19 cellular contexts compared by ENCODE assay signal in the genomic region with DNA sequence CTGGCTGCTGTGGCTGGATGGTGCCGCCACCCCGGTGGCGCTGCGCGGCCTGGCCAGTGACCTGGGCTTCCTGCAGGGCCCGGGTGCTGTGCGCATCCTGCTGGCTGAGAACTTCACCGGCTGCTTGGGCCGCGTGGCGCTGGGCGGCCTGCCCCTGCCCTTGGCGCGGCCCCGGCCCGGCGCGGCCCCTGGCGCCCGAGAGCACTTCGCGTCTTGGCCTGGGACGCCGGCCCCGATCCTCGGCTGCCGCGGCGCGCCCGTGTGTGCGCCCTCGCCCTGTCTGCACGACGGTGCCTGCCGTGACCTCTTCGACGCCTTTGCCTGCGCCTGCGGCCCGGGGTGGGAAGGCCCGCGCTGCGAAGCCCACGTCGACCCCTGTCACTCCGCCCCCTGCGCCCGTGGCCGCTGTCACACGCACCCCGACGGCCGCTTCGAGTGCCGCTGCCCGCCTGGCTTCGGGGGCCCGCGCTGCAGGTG. TPM values are rescaled to one million over a fixed set of nuclear protein-coding genes. Genes with fewer than 3 reads are reported as not detected.
DNase-seq lines count a peak whose midpoint lies in the region; ATAC-seq and TF ChIP-seq lines count a peak whose summit lies in the region.
"Had no signal": no experiment of that assay in that cellular context is flagged by ENCODE, and none has a peak within 500 bp of the region (broad histone marks: within the 10 kb centered on the region; RNA-seq: fewer than 3 reads in every experiment).

No MANE protein-coding gene starts in this region.

- DNase-seq in NCI-H146 (lab: John Stamatoyannopoulos, UW) (peak; percentile 25), NCI-H146 treated with DMSO at 0.1 percent for 48 hours (lab: John Stamatoyannopoulos, UW; ENCODE audit: unreplicated experiment) (no peak), hepatocyte (ENCODE audit: low spot score) (no peak), trophoblast cell (no peak), progenitor cell of endocrine pancreas (ENCODE audit: low spot score, unreplicated experiment) (no peak)
- DNase-seq in activated CD4-positive, alpha-beta memory T cell treated with anti-CD3 and anti-CD28 coated beads for 36 hours: no peak
- DNase-seq: C1 segment of cervical spinal cord; IMR-90; MM.1S; naive thymus-derived CD8-positive, alpha-beta T cell; NCI-H187; NCI-H446; NK-92 treated with Interleukin-12 subunit alpha and Interleukin-12 subunit beta, amount 100 ng/mL, for 24 hours; stomach; T1000 had no signal

- peaks cover 26% of the 10 kb centered on the region for H3K27me3 ChIP-seq in hepatocyte
- H3K27me3 ChIP-seq in trophoblast cell (ENCODE audit: insufficient read depth, low read length): peaks cover 2% of the 10 kb centered on the region

- peaks cover 17% of the 10 kb centered on the region for H3K4me1 Mint-ChIP-seq in progenitor cell of endocrine pancreas (ENCODE audit: low read depth)
- peaks cover 2% of the 10 kb centered on the region for H3K4me1 Mint-ChIP-seq in activated CD4-positive, alpha-beta memory T cell treated with anti-CD3 and anti-CD28 coated beads for 36 hours (ENCODE audit: low read depth)

- peak overlapping the region; percentile 47 for H4K91ac ChIP-seq in trophoblast cell (ENCODE audit: low read depth, low read length)

- H3K23ac ChIP-seq in trophoblast cell (ENCODE audit: low read length): no peak overlapping the region

- H3K27me3 Mint-ChIP-seq in progenitor cell of endocrine pancreas: peaks cover 23% of the 10 kb centered on the region
- H3K27me3 Mint-ChIP-seq in activated CD4-positive, alpha-beta memory T cell treated with anti-CD3 and anti-CD28 coated beads for 36 hours: peaks cover 44% of the 10 kb centered on the region

- no peak overlapping the region for H3K27ac Mint-ChIP-seq in progenitor cell of endocrine pancreas
- H3K27ac Mint-ChIP-seq in activated CD4-positive, alpha-beta memory T cell treated with anti-CD3 and anti-CD28 coated beads for 36 hours: no peak overlapping the region

- ATAC-seq in GM21367 (IDR thresholded peaks at IDR 0.05; ENCODE audit: unreplicated experiment): no peak
- ATAC-seq: naive thymus-derived CD8-positive, alpha-beta T cell had no signal

- peaks cover 42% of the 10 kb centered on the region for H3K4me1 ChIP-seq in hepatocyte (ENCODE audit: insufficient read depth)
- H3K4me1 ChIP-seq in trophoblast cell (ENCODE audit: control insufficient read depth in 1 of 2, insufficient read depth in 2 of 2, low read length in 2 of 2): peaks cover 46 to 57% of the 10 kb centered on the region in 2 experiments
- H3K4me1 ChIP-seq: parathyroid adenoma had no signal

- H3K9me3 Mint-ChIP-seq in progenitor cell of endocrine pancreas (ENCODE audit: low read depth): no peaks in the 10 kb centered on the region
- H3K9me3 Mint-ChIP-seq in activated CD4-positive, alpha-beta memory T cell treated with anti-CD3 and anti-CD28 coated beads for 36 hours: no peaks in the 10 kb centered on the region
- H3K9me3 Mint-ChIP-seq: naive thymus-derived CD8-positive, alpha-beta T cell had no signal

- peaks cover 7% of the 10 kb centered on the region for H3K36me3 Mint-ChIP-seq in progenitor cell of endocrine pancreas (ENCODE audit: insufficient read depth)
- no peaks in the 10 kb centered on the region for H3K36me3 Mint-ChIP-seq in activated CD4-positive, alpha-beta memory T cell treated with anti-CD3 and anti-CD28 coated beads for 36 hours
- H3K36me3 Mint-ChIP-seq: naive thymus-derived CD8-positive, alpha-beta T cell had no signal

- H3K36me3 ChIP-seq in hepatocyte (replicated peaks; ENCODE audit: insufficient read depth, low read depth) (no peaks in the 10 kb centered on the region), trophoblast cell (ENCODE audit: control insufficient read depth in 1 of 2, insufficient read depth in 2 of 2, low read length in 2 of 2) (peaks cover 11 to 13% of the 10 kb centered on the region in 2 experiments)
- H3K36me3 ChIP-seq: stomach, vagina had no signal

- no peaks in the 10 kb centered on the region for H3K9me2 ChIP-seq in hepatocyte (replicated peaks; ENCODE audit: insufficient read depth)

- H2AFZ ChIP-seq in hepatocyte (no peak overlapping the region), trophoblast cell (ENCODE audit: insufficient read depth, low read length, poor library complexity) (no peak overlapping the region)
- H2AFZ ChIP-seq: parathyroid adenoma had no signal

- no peaks in the 10 kb centered on the region for H3K79me2 ChIP-seq in hepatocyte
- peaks cover 5% of the 10 kb centered on the region for H3K79me2 ChIP-seq in trophoblast cell (ENCODE audit: control insufficient read depth, insufficient read depth, low read length, poor library complexity)
- H3K79me2 ChIP-seq: parathyroid adenoma had no signal

- no peak overlapping the region for H2AK5ac ChIP-seq in trophoblast cell (ENCODE audit: low read length)

- no peaks in the 10 kb centered on the region for H4K20me1 ChIP-seq in hepatocyte (ENCODE audit: insufficient read depth, poor library complexity, severe bottlenecking)

- peak overlapping the region; percentile 4 for H3K18ac ChIP-seq in trophoblast cell (ENCODE audit: low read length)

- TF ChIP-seq CTCF in VCaP (conservative IDR thresholded peaks at IDR 0.05): peak; percentile 22
- no peak for TF ChIP-seq CTCF in hepatocyte (IDR thresholded peaks at IDR 0.05; ENCODE audit: poor library complexity)
- no peak for TF ChIP-seq CTCF in progenitor cell of endocrine pancreas (IDR thresholded peaks at IDR 0.05; ENCODE audit: unreplicated experiment)

- no peak overlapping the region for H3K4ac ChIP-seq in trophoblast cell (ENCODE audit: low read depth, low read length)

- no peak overlapping the region for H3K9ac ChIP-seq in trophoblast cell (ENCODE audit: low read length)
- H3K9ac ChIP-seq: parathyroid adenoma had no signal

- H4K12ac ChIP-seq in trophoblast cell (ENCODE audit: low read depth, low read length): no peak overlapping the region

- H2BK12ac ChIP-seq in trophoblast cell (ENCODE audit: low read length): peak overlapping the region; percentile 12

- H3K79me1 ChIP-seq in trophoblast cell (ENCODE audit: low read length): peaks cover 38% of the 10 kb centered on the region

- H3K4me2 ChIP-seq in hepatocyte (peak overlapping the region; percentile 61), trophoblast cell (ENCODE audit: low read length) (peak overlapping the region; percentile 7)

- no peak overlapping the region for H3K14ac ChIP-seq in trophoblast cell (ENCODE audit: low read length)

- CTCF ChIA-PET in activated CD4-positive, alpha-beta memory T cell treated with anti-CD3 and anti-CD28 coated beads for 36 hours (lab: Charles Lee): no interaction called here

- POLR2A ChIA-PET in activated CD4-positive, alpha-beta memory T cell treated with anti-CD3 and anti-CD28 coated beads for 36 hours (lab: Charles Lee): no interaction called here

- H3K27ac ChIP-seq in VCaP (peak overlapping the region; percentile 26; the same call in 1 of the 2 replicates), hepatocyte (no peak overlapping the region), trophoblast cell (ENCODE audit: low read depth, low read length) (peak overlapping the region; percentile 30)
- H3K27ac ChIP-seq: parathyroid adenoma, stomach, vagina had no signal

- H3K4me3 Mint-ChIP-seq in progenitor cell of endocrine pancreas (ENCODE audit: low read depth): no peak overlapping the region
- H3K4me3 Mint-ChIP-seq in activated CD4-positive, alpha-beta memory T cell treated with anti-CD3 and anti-CD28 coated beads for 36 hours: no peak overlapping the region

- no peak overlapping the region for H2BK5ac ChIP-seq in trophoblast cell (ENCODE audit: low read depth, low read length, poor library complexity)

- H3K4me3 ChIP-seq in hepatocyte (no peak overlapping the region), trophoblast cell (ENCODE audit: low read depth, low read length) (peak overlapping the region; percentile 2)
- H3K4me3 ChIP-seq: stomach had no signal

- intact Hi-C loops in activated CD4-positive, alpha-beta memory T cell treated with anti-CD3 and anti-CD28 coated beads for 36 hours (cut with micrococcal nuclease): no loop called here

- H4K8ac ChIP-seq in trophoblast cell (ENCODE audit: low read depth, low read length): peak overlapping the region; percentile 12

- peak overlapping the region; percentile 4 for H2BK120ac ChIP-seq in trophoblast cell (ENCODE audit: insufficient read depth, low read length, poor library complexity)

- H3K9me3 ChIP-seq in hepatocyte (ENCODE audit: low read depth) (no peaks in the 10 kb centered on the region), trophoblast cell (ENCODE audit: insufficient read depth, low read depth, low read length) (peaks cover 8% of the 10 kb centered on the region)
- H3K9me3 ChIP-seq: stomach, vagina had no signal

- 24% methylated on average over 31 of the region's 60 CpGs for WGBS in hepatocyte (ENCODE audit: low lambda C conversion rate, missing lambda C conversion rate)
- no CpG with 5 or more reads among the region's 60 CpGs for WGBS in trophoblast cell (ENCODE audit: extremely low coverage, insufficient coverage, insufficient read length)

RNA-seq across cellular contexts. Expression of a gene that starts 17.5 kb away (rescaled TPM):
- total RNA-seq in hepatocyte (5.6 and 7.0 TPM in 2 replicates), progenitor cell of endocrine pancreas (7.1 and 8.4 TPM in 2 replicates)
- polyA plus RNA-seq in hepatocyte: 5.5 and 7.6 TPM in 2 replicates
- 5.1 and 5.5 TPM in 2 replicates for polyA plus RNA-seq in trophoblast cell (2013)
- not detected for total RNA-seq in activated CD4-positive, alpha-beta memory T cell treated with anti-CD3 and anti-CD28 coated beads for 36 hours
- total RNA-seq: IMR-90, vagina had no signal
- polyA plus RNA-seq: IMR-90 had no signal
